ENCODE assay signal across 17 cellular contexts in the genomic region with DNA sequence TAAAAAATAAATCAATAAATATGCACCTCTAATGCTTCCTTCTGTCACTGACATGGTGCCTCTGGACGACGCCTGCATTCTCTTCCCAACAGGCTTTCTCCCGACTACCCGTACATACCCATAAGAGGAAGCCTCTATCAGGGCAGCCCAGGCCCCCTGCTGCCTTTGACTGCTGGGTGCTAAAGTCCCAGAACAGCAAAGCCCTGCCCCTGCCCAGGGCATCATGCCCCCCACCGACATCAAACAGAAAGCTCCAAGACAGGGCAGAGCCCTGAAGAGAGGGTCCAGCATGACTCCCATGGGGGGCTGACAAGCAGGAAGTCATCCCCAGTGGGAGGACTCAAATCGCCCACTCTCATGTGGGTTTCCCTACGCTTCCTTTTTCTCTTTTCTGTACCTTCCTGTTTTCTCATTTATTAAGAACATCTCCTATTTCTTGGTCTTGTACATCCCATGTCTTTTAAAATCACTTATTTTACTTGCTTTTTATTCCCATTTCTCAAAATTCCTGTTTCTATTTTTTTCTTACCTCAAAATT.
"Had no signal": no experiment of that assay in that cellular context is flagged by ENCODE, and none has a peak within 500 bp of the region (broad histone marks: within the 10 kb centered on the region; RNA-seq: fewer than 3 reads in every experiment).

No MANE protein-coding gene starts in this region.

- H3K36me3 ChIP-seq: colonic mucosa, uterus had no signal

- ATAC-seq: heart left ventricle; left lobe of liver; naive thymus-derived CD4-positive, alpha-beta T cell; right cardiac atrium had no signal

- H3K4me3 Mint-ChIP-seq: naive thymus-derived CD4-positive, alpha-beta T cell had no signal

- H3K27me3 Mint-ChIP-seq: naive thymus-derived CD4-positive, alpha-beta T cell; progenitor cell of endocrine pancreas had no signal

- H3K9me3 ChIP-seq: colonic mucosa, heart left ventricle, uterus had no signal

- H3K4me3 ChIP-seq: cardiac muscle cell, colonic mucosa, heart left ventricle, uterus had no signal

- DNase-seq: activated CD4-positive, alpha-beta T cell treated with anti-CD3 and anti-CD28 coated beads for 4 hours; activated gamma-delta T cell; activated T-cell treated with anti-CD3 and anti-CD28 coated beads, Interleukin-2, amount 50 U/mL, for 1 hour; colonic mucosa; effector CD4-positive, alpha-beta T cell; mammary epithelial cell; right cardiac atrium; small intestine; T-helper 9 cell; uterus; WERI-Rb-1 had no signal

- H3K27ac Mint-ChIP-seq: progenitor cell of endocrine pancreas had no signal

- H3K27ac ChIP-seq: cardiac muscle cell, colonic mucosa, heart left ventricle, uterus had no signal

- H3K4me1 ChIP-seq: colonic mucosa, heart left ventricle, uterus had no signal

- H3K27me3 ChIP-seq: cardiac muscle cell, colonic mucosa, heart left ventricle, uterus had no signal

- FAIRE-seq: frontal cortex, small intestine had no signal
